ENCODE assay signal across 10 cellular contexts in genomic region chr15:74385442-74386132, GRCh38. TPM values are rescaled to one million over a fixed set of nuclear protein-coding genes. Genes with fewer than 3 reads are reported as not detected.
DNase-seq lines count a peak whose midpoint lies in the region; ATAC-seq lines count a peak whose summit lies in the region.
"Had no signal": no experiment of that assay in that cellular context is flagged by ENCODE, and none has a peak within 500 bp of the region (broad histone marks: within the 10 kb centered on the region; RNA-seq: fewer than 3 reads in every experiment).

No MANE protein-coding gene starts in this region.

- peaks cover 0 to 3% of the 10 kb centered on the region in 2 donors for H3K27me3 Mint-ChIP-seq in CD8-positive, alpha-beta memory T cell

- ATAC-seq in GM21786 (IDR thresholded peaks at IDR 0.05; ENCODE audit: unreplicated experiment): no peak
- no peak for ATAC-seq in GM18861 (IDR thresholded peaks at IDR 0.05; ENCODE audit: unreplicated experiment)
- ATAC-seq in GM19452 (IDR thresholded peaks at IDR 0.05; ENCODE audit: unreplicated experiment): no peak
- ATAC-seq: Panc1 had no signal

- H3K4me3 Mint-ChIP-seq in CD8-positive, alpha-beta memory T cell: peak overlapping the region in 4 of 7 donors; percentile 19 to 73 (median 60)

- peak overlapping the region; percentile 32 for H3K27ac ChIP-seq in CD8-positive, alpha-beta memory T cell (ENCODE audit: low read depth, low read length)
- H3K27ac ChIP-seq in mucosa of rectum (ENCODE audit: low read depth in 2 of 2, low read length in 2 of 2): peak overlapping the region in 1 of 2 donors; percentile 65
- H3K27ac ChIP-seq: VCaP had no signal

- no peak for DNase-seq in CD8-positive, alpha-beta memory T cell
- DNase-seq in HT1080 (ENCODE audit: low read depth) (peak; percentile 40), astrocyte of the hippocampus (ENCODE audit: low read depth, low spot score) (peak; percentile 29), NCI-H1092 treated with DMSO at 0.1 percent for 48 hours (lab: John Stamatoyannopoulos, UW) (no peak)

- CTCF ChIA-PET in CD8-positive, alpha-beta memory T cell (lab: Charles Lee): interaction anchor here (1.5 to 6.1 kb wide), 9 partner anchors 10 to 68 kb away, joined by 3 to 163 read pairs (median 11); partner anchors contain the start of gene SEMA7A

- peak overlapping the region; percentile 1 to 19 for H3K9ac ChIP-seq in mucosa of rectum (ENCODE audit: low read depth in 1 of 2, low read length in 2 of 2)

- no peaks in the 10 kb centered on the region for H3K9me3 Mint-ChIP-seq in CD8-positive, alpha-beta memory T cell

- peaks cover 25 to 39% (median 28%) of the 10 kb centered on the region in 3 donors for H3K4me1 Mint-ChIP-seq in CD8-positive, alpha-beta memory T cell

- H3K36me3 ChIP-seq in CD8-positive, alpha-beta memory T cell (ENCODE audit: insufficient read depth, low read length): no peaks in the 10 kb centered on the region
- no peaks in the 10 kb centered on the region for H3K36me3 ChIP-seq in mucosa of rectum (ENCODE audit: control insufficient read depth in 2 of 2, insufficient read depth in 2 of 2, low read length in 2 of 2)

- no peaks in the 10 kb centered on the region for H3K9me3 ChIP-seq in CD8-positive, alpha-beta memory T cell (ENCODE audit: low read length)
- no peaks in the 10 kb centered on the region for H3K9me3 ChIP-seq in mucosa of rectum (ENCODE audit: control insufficient read depth in 2 of 2, low read length in 2 of 2)

- H3K4me3 ChIP-seq in CD8-positive, alpha-beta memory T cell (ENCODE audit: low read length): no peak overlapping the region
- no peak overlapping the region for H3K4me3 ChIP-seq in mucosa of rectum (ENCODE audit: low read length in 2 of 2)

- H3K36me3 Mint-ChIP-seq in CD8-positive, alpha-beta memory T cell: no peaks in the 10 kb centered on the region

- peaks cover 36% of the 10 kb centered on the region for H3K4me1 ChIP-seq in CD8-positive, alpha-beta memory T cell (ENCODE audit: insufficient read depth, low read length)
- H3K4me1 ChIP-seq in mucosa of rectum (ENCODE audit: control insufficient read depth in 2 of 2, insufficient read depth in 2 of 2, low read length in 2 of 2): peaks cover 0 to 9% of the 10 kb centered on the region in 2 donors

- no peaks in the 10 kb centered on the region for H3K27me3 ChIP-seq in CD8-positive, alpha-beta memory T cell (ENCODE audit: insufficient read depth, low read length, poor library complexity, severe bottlenecking)
- no peaks in the 10 kb centered on the region for H3K27me3 ChIP-seq in mucosa of rectum (ENCODE audit: control insufficient read depth in 2 of 2, insufficient read depth in 2 of 2, low read length in 2 of 2)

- peak overlapping the region; percentile 73 to 98 (median 94) for H3K27ac Mint-ChIP-seq in CD8-positive, alpha-beta memory T cell

- POLR2A ChIA-PET in CD8-positive, alpha-beta memory T cell (lab: Charles Lee): interaction anchor here (0.6 to 1.7 kb wide), 3 partner anchors 14 to 155 kb away, joined by 3 to 9 read pairs (median 4); no protein-coding TSS in a partner anchor

RNA-seq across cellular contexts. Expression of gene CYP11A1, which starts 18.1 kb away (rescaled TPM):
- not detected for total RNA-seq in CD8-positive, alpha-beta memory T cell
- not detected for polyA plus RNA-seq in CD8-positive, alpha-beta memory T cell
- total RNA-seq in HT1080 (2014; rRNA removed; shearing (Covaris generic)): 0.80 and 0.87 TPM in 2 replicates
- 0.53 and 1.2 TPM in 2 replicates for polyA plus RNA-seq in HT1080 (2015; cell fraction: cytosol; rRNA removed)
- polyA plus RNA-seq in HT1080 (2015; cell fraction: nucleus; rRNA removed): 0.77 TPM in 1 of 2 replicates, not detected in the other

RNA-seq across cellular contexts. Expression of gene SEMA7A, which starts 48.2 kb away (rescaled TPM):
- total RNA-seq in CD8-positive, alpha-beta memory T cell: 10 to 100 TPM; 71.2 to 72.5 TPM
- 1.9 TPM for polyA plus RNA-seq in CD8-positive, alpha-beta memory T cell
- 197 and 212 TPM in 2 replicates for total RNA-seq in HT1080 (2014; rRNA removed; shearing (Covaris generic))
- 274 and 278 TPM in 2 replicates for polyA plus RNA-seq in HT1080 (2015; cell fraction: cytosol; rRNA removed)
- polyA plus RNA-seq in HT1080 (2015; cell fraction: nucleus; rRNA removed): 809 and 822 TPM in 2 replicates

Comparison
In these comparisons a context has a peak if more than half of its experiments do, and no peak if none do; other contexts are left out.
1. DNase-seq: peak in HT1080 (single experiment) and astrocyte of the hippocampus (single experiment); none in CD8-positive, alpha-beta memory T cell (0 of 5) and NCI-H1092 treated with DMSO at 0.1 percent for 48 hours (single experiment).